Comparison of ENCODE assay signal across 9 cellular contexts in genomic region chr1:215083408-215083961, GRCh38. TPM values are rescaled to one million over a fixed set of nuclear protein-coding genes. Genes with fewer than 3 reads are reported as not detected.
DNase-seq lines count a peak whose midpoint lies in the region; ATAC-seq and TF ChIP-seq lines count a peak whose summit lies in the region.
"Had no signal": no experiment of that assay in that cellular context is flagged by ENCODE, and none has a peak within 500 bp of the region (broad histone marks: within the 10 kb centered on the region; RNA-seq: fewer than 3 reads in every experiment).

No MANE protein-coding gene starts in this region.

- TF ChIP-seq EP300 in tibial nerve (IDR thresholded peaks at IDR 0.05) = no peak

- H3K27ac ChIP-seq in tibial nerve = peak overlapping the region in 1 of 4 donors; percentile 52

- H3K27ac Mint-ChIP-seq in activated T-cell treated with anti-CD3 and anti-CD28 coated beads, Interleukin-2, amount 50 U/mL, for 72 hours = no peak overlapping the region
- H3K27ac Mint-ChIP-seq: CD4-positive, CD25-positive, alpha-beta regulatory T cell had no signal

- peak in 1 of 2 donors; percentile 18 for TF ChIP-seq POLR2A in tibial nerve (IDR thresholded peaks at IDR 0.05)

- H3K4me3 Mint-ChIP-seq in activated T-cell treated with anti-CD3 and anti-CD28 coated beads, Interleukin-2, amount 50 U/mL, for 72 hours = peak overlapping the region; percentile 29 to 74

- H3K27me3 Mint-ChIP-seq in activated T-cell treated with anti-CD3 and anti-CD28 coated beads, Interleukin-2, amount 50 U/mL, for 72 hours (ENCODE audit: low read depth) = peaks cover 79% of the 10 kb centered on the region

- H3K4me3 ChIP-seq in kidney epithelial cell (ENCODE audit: low read depth, low read length) (peak overlapping the region; percentile 37), tibial nerve (peak overlapping the region; percentile 5 to 60 (median 32))

- no peak for ATAC-seq in activated T-cell treated with anti-CD3 and anti-CD28 coated beads, Interleukin-2, amount 50 U/mL, for 72 hours (replicated peaks in 1 of 2)
- ATAC-seq in activated CD4-positive, CD25-positive, alpha-beta regulatory T cell treated with anti-CD3 and anti-CD28 coated beads, Interleukin-2, amount 50 U/mL, for 24 hours = no peak

- H3K27me3 ChIP-seq in kidney epithelial cell (ENCODE audit: control insufficient read depth, insufficient read depth, low read length) = peaks cover 21% of the 10 kb centered on the region
- peaks cover 0 to 52% of the 10 kb centered on the region in 2 donors for H3K27me3 ChIP-seq in tibial nerve

- WGBS in tibial nerve, 2 donors = 3 to 4% methylated on average over 21 to 22 of the region's 22 CpGs

- TF ChIP-seq CTCF in kidney epithelial cell (IDR thresholded peaks at IDR 0.05; ENCODE audit: insufficient read depth, low read length, poor library complexity, severe bottlenecking) (no peak), tibial nerve (IDR thresholded peaks at IDR 0.05) (no peak)

- peaks cover 0 to 23% (median 3%) of the 10 kb centered on the region in 4 donors for H3K4me1 ChIP-seq in tibial nerve

- H3K4me1 Mint-ChIP-seq in activated T-cell treated with anti-CD3 and anti-CD28 coated beads, Interleukin-2, amount 50 U/mL, for 72 hours (ENCODE audit: low read depth) = peaks cover 13% of the 10 kb centered on the region

- H3K9me3 ChIP-seq in tibial nerve = no peaks in the 10 kb centered on the region

- no peak for DNase-seq in activated T-cell treated with anti-CD3 and anti-CD28 coated beads, Interleukin-2, amount 50 U/mL, for 72 hours
- no peak for DNase-seq in activated T-cell treated with anti-CD3 and anti-CD28 coated beads, Interleukin-2, amount 50 U/mL, for 48 hours
- DNase-seq in amniotic epithelial cell (ENCODE audit: low read depth) = peak; percentile 19
- no peak for DNase-seq in kidney epithelial cell (ENCODE audit: low read depth)
- DNase-seq in tibial nerve (ENCODE audit: low spot score in 2 of 2) = peak; percentile 22 to 44
- no peak for DNase-seq in activated CD4-positive, CD25-positive, alpha-beta regulatory T cell (lab: John Stamatoyannopoulos, UW)
- DNase-seq in NCI-H1436 (lab: John Stamatoyannopoulos, UW) = no peak
- DNase-seq: CD4-positive, CD25-positive, alpha-beta regulatory T cell had no signal

- peaks cover 0 to 4% of the 10 kb centered on the region in 2 donors for H3K36me3 Mint-ChIP-seq in activated T-cell treated with anti-CD3 and anti-CD28 coated beads, Interleukin-2, amount 50 U/mL, for 72 hours (ENCODE audit: insufficient read depth in 2 of 2)
- H3K36me3 Mint-ChIP-seq: CD4-positive, CD25-positive, alpha-beta regulatory T cell had no signal

- H3K9me3 Mint-ChIP-seq in activated T-cell treated with anti-CD3 and anti-CD28 coated beads, Interleukin-2, amount 50 U/mL, for 72 hours = no peaks in the 10 kb centered on the region

- no peaks in the 10 kb centered on the region for H3K36me3 ChIP-seq in kidney epithelial cell (ENCODE audit: control insufficient read depth, insufficient read depth, low read length)
- no peaks in the 10 kb centered on the region for H3K36me3 ChIP-seq in tibial nerve

RNA-seq across cellular contexts. Expression of gene KCNK2, which starts 0.9 kb away (rescaled TPM):
- not detected for total RNA-seq in activated T-cell treated with anti-CD3 and anti-CD28 coated beads, Interleukin-2, amount 50 U/mL, for 72 hours
- total RNA-seq in kidney epithelial cell = not detected in 2 replicates
- total RNA-seq in tibial nerve = 10 to 100 TPM in 3 of 4 donors, 1 to 10 TPM in 1; 9.4 to 13.7 (median 12.2) TPM
- total RNA-seq: CD4-positive, CD25-positive, alpha-beta regulatory T cell had no signal

Comparison
In these comparisons a context has a peak if more than half of its experiments do, and no peak if none do; other contexts are left out.
1. DNase-seq: peak in amniotic epithelial cell (single experiment) and tibial nerve (2 of 2); none in activated T-cell treated with anti-CD3 and anti-CD28 coated beads, Interleukin-2, amount 50 U/mL, for 72 hours (0 of 2), activated T-cell treated with anti-CD3 and anti-CD28 coated beads, Interleukin-2, amount 50 U/mL, for 48 hours (0 of 2), kidney epithelial cell (single experiment), activated CD4-positive, CD25-positive, alpha-beta regulatory T cell (0 of 4) and NCI-H1436 (single experiment).
2. RNA of gene KCNK2, which starts 0.9 kb away (total RNA-seq): 9.4 to 13.7 TPM in tibial nerve; not detected in activated T-cell treated with anti-CD3 and anti-CD28 coated beads, Interleukin-2, amount 50 U/mL, for 72 hours and not detected in kidney epithelial cell; every median in the first group is over 10 times any median in the second.